ENCODE assay signal across 8 cellular contexts in genomic region chrX:118976599-118977340, GRCh38. TPM values are rescaled to one million over a fixed set of nuclear protein-coding genes. Genes with fewer than 3 reads are reported as not detected.
DNase-seq lines count a peak whose midpoint lies in the region; ATAC-seq and TF ChIP-seq lines count a peak whose summit lies in the region.

No MANE protein-coding gene starts in this region.

- DNase-seq in DMS153 (lab: John Stamatoyannopoulos, UW) (peak; percentile 7), DMS153 treated with DMSO at 0.1 percent for 48 hours (lab: John Stamatoyannopoulos, UW; ENCODE audit: unreplicated experiment) (no peak), OCI-M1 (lab: John Stamatoyannopoulos, UW) (peak; percentile 48), ascending aorta (ENCODE audit: low spot score in 2 of 2) (peak in 1 of 2 donors; percentile 74), left lung (peak; percentile 66 to 90), HCEC 1CT (no peak), T1000 (lab: John Stamatoyannopoulos, UW) (no peak)
- peak; percentile 33 for DNase-seq in stimulated activated CD8-positive, alpha-beta memory T cell treated with anti-CD3 and anti-CD28 coated beads, Interleukin-4, amount 100 ng/mL, for 48 hours

- H3K9me3 ChIP-seq in ascending aorta: no peaks in the 10 kb centered on the region
- no peaks in the 10 kb centered on the region for H3K9me3 ChIP-seq in left lung

- H3K36me3 ChIP-seq in ascending aorta (no peaks in the 10 kb centered on the region), left lung (peaks cover 0 to 20% of the 10 kb centered on the region in 2 donors)

- H3K4me1 ChIP-seq in ascending aorta (no peaks in the 10 kb centered on the region), left lung (peaks cover 0 to 10% of the 10 kb centered on the region in 2 donors)

- H3K27me3 ChIP-seq in ascending aorta (no peaks in the 10 kb centered on the region), left lung (peaks cover 3 to 23% of the 10 kb centered on the region in 2 donors)

- H3K4me3 ChIP-seq in ascending aorta (peak overlapping the region; percentile 77 to 83), left lung (peak overlapping the region; percentile 32 to 57)

- intact Hi-C loops in ascending aorta (cut with DNase I): loop anchor here (5.0 kb wide), 5 partner anchors 129 to 629 kb away; partner anchors contain the start of genes IL13RA1, PGRMC1 and WDR44
- intact Hi-C loops in left lung (cut with DNase I): no loop called here

- H3K27ac ChIP-seq in ascending aorta: peak overlapping the region; percentile 76 to 87
- H3K27ac ChIP-seq in left lung: peak overlapping the region; percentile 70 to 81

- ATAC-seq in left lung: peak; percentile 43

- TF ChIP-seq CTCF in ascending aorta (IDR thresholded peaks at IDR 0.05) (no peak), left lung (IDR thresholded peaks at IDR 0.05) (no peak)

RNA-seq across cellular contexts. Expression of gene LONRF3, which starts 2.4 kb away (rescaled TPM):
- total RNA-seq in ascending aorta (11.0 TPM), left lung (10 to 100 TPM; 14.4 to 23.0 TPM)

Comparison
In these comparisons a context has a peak if more than half of its experiments do, and no peak if none do; other contexts are left out.
1. DNase-seq: peak in DMS153 (single experiment), OCI-M1 (single experiment), left lung (2 of 2) and stimulated activated CD8-positive, alpha-beta memory T cell treated with anti-CD3 and anti-CD28 coated beads, Interleukin-4, amount 100 ng/mL, for 48 hours (single experiment); none in DMS153 treated with DMSO at 0.1 percent for 48 hours (single experiment), HCEC 1CT (single experiment) and T1000 (single experiment).